Comparison of ENCODE assay signal across 17 cellular contexts in genomic region chr19:29476528-29476927, GRCh38. TPM values are rescaled to one million over a fixed set of nuclear protein-coding genes. Genes with fewer than 3 reads are reported as not detected.
A peak's percentile ranks its signal among the peaks of the same experiment; 100 is the strongest.
DNase-seq lines count a peak whose midpoint lies in the region; TF ChIP-seq lines count a peak whose summit lies in the region.
"Had no signal": no experiment of that assay in that cellular context is flagged by ENCODE, and none has a peak within 500 bp of the region (broad histone marks: within the 10 kb centered on the region; RNA-seq: fewer than 3 reads in every experiment).

No MANE protein-coding gene starts in this region.

- TF ChIP-seq CTCF in HEK293 (tag by site-specific recombination; IDR thresholded peaks at IDR 0.05) (no peak), esophagus muscularis mucosa (IDR thresholded peaks at IDR 0.05) (no peak)

- CTCF ChIA-PET in HEK293 (lab: Yijun Ruan, JAX): interaction anchor here (0.6 to 4.9 kb wide), 7 partner anchors 9 to 919 kb away, joined by 3 to 59 read pairs (median 5); no protein-coding TSS in a partner anchor

- H3K9me3 ChIP-seq in HEK293 (ENCODE audit: control insufficient read depth, insufficient read depth, low read depth, low read length) (no peaks in the 10 kb centered on the region; the same call in 1 of the 2 replicates), esophagus muscularis mucosa (no peaks in the 10 kb centered on the region)
- H3K9me3 ChIP-seq: HAP-1 had no signal

- H3K36me3 ChIP-seq in HEK293 (ENCODE audit: control insufficient read depth in 2 of 2, insufficient read depth in 1 of 2, low read length in 2 of 2) (no peaks in the 10 kb centered on the region), esophagus muscularis mucosa (no peaks in the 10 kb centered on the region)
- H3K36me3 ChIP-seq: HAP-1 had no signal

- TF ChIP-seq EP300 in esophagus muscularis mucosa (IDR thresholded peaks at IDR 0.05): no peak

- no peak overlapping the region for H3K27ac ChIP-seq in HEK293 (ENCODE audit: extremely low read depth, low read depth, low read length)
- no peak overlapping the region for H3K27ac ChIP-seq in esophagus muscularis mucosa (replicated peaks in 1 of 4)

- intact Hi-C loops in esophagus muscularis mucosa (cut with DNase I): no loop called here

- WGBS in esophagus muscularis mucosa: 50% methylated on average over 4 of the region's 4 CpGs

- H3K4me3 ChIP-seq in HEK293 (ENCODE audit: low read depth, low read length) (no peak overlapping the region), esophagus muscularis mucosa (no peak overlapping the region)
- H3K4me3 ChIP-seq: HAP-1 had no signal

- H3K27me3 ChIP-seq in esophagus muscularis mucosa: peaks cover 0 to 30% (median 0%) of the 10 kb centered on the region in 4 donors

- DNase-seq in NCI-H2107 treated with DMSO at 0.1 percent for 48 hours (lab: John Stamatoyannopoulos, UW; ENCODE audit: unreplicated experiment) (peak; percentile 7), NCI-H2107 (lab: John Stamatoyannopoulos, UW) (no peak), esophagus muscularis mucosa (ENCODE audit: extremely low spot score) (peak; percentile 78), ureter (ENCODE audit: low spot score) (peak; percentile 23), 8988T (no peak), NCI-H2171 (lab: John Stamatoyannopoulos, UW) (no peak)
- DNase-seq: C1 segment of cervical spinal cord; Calu3; CD4-positive, alpha-beta T cell; DMS 273 treated with DMSO at 0.1 percent for 48 hours; DND-41; GDM1; HFFc6 had no signal

- POLR2A ChIA-PET in HEK293 (lab: Yijun Ruan, JAX): interaction anchor here (0.6 to 0.9 kb wide), 2 partner anchors 13 to 130 kb away, joined by 3 read pairs; partner anchors contain the start of gene POP4

- H3K4me1 ChIP-seq in HEK293 (ENCODE audit: control insufficient read depth, insufficient read depth, low read length) (peaks cover 4% of the 10 kb centered on the region), esophagus muscularis mucosa (no peaks in the 10 kb centered on the region)
- H3K4me1 ChIP-seq: HAP-1 had no signal

- TF ChIP-seq POLR2A in esophagus muscularis mucosa (IDR thresholded peaks at IDR 0.05; ENCODE audit: low read depth): no peak

TF ChIP-seq in HEK293, 187 proteins besides CTCF, POLR2A, EP300 and RAD21 (continues in another document):
- TF ChIP-seq ZBTB6 (tag by site-specific recombination; IDR thresholded peaks at IDR 0.05) (no peak), GLIS1 (tag by site-specific recombination; IDR thresholded peaks at IDR 0.05) (peak; percentile 97), ZNF704 (tag by site-specific recombination; IDR thresholded peaks at IDR 0.05) (no peak), ZBTB21 (tag by site-specific recombination; IDR thresholded peaks at IDR 0.05) (0 out of 2 replicates have a peak, but pooled peaks have one; percentile 13), ATF2 (tag by site-specific recombination; IDR thresholded peaks at IDR 0.05; ENCODE audit: low read depth) (no peak), ZNF530 (tag by site-specific recombination; IDR thresholded peaks at IDR 0.05; ENCODE audit: low read depth) (no peak), REPIN1 (tag by site-specific recombination; IDR thresholded peaks at IDR 0.05; ENCODE audit: low read depth) (no peak), MYNN (tag by site-specific recombination; IDR thresholded peaks at IDR 0.05; ENCODE audit: borderline replicate concordance) (no peak), ZIC2 (tag by site-specific recombination; IDR thresholded peaks at IDR 0.05) (peak; percentile 99), ZBTB7A (tag by site-specific recombination; IDR thresholded peaks at IDR 0.05; ENCODE audit: low read depth) (no peak), HOXA7 (CRISPR knock-in tag; IDR thresholded peaks at IDR 0.05; ENCODE audit: borderline replicate concordance) (no peak), ZBTB11 (tag by site-specific recombination; conservative IDR thresholded peaks at IDR 0.05; ENCODE audit: low read depth) (no peak), ZNF140 (tag by site-specific recombination; IDR thresholded peaks at IDR 0.05) (no peak), ZNF473 (tag by site-specific recombination; IDR thresholded peaks at IDR 0.05) (no peak), ZNF707 (tag by site-specific recombination; IDR thresholded peaks at IDR 0.05) (no peak), ZNF777 (tag by site-specific recombination; IDR thresholded peaks at IDR 0.05; ENCODE audit: borderline replicate concordance) (no peak), KLF17 (tag by site-specific recombination; IDR thresholded peaks at IDR 0.05) (no peak), ZNF660 (tag by site-specific recombination; IDR thresholded peaks at IDR 0.05) (0 out of 2 replicates have a peak, but pooled peaks have one; percentile 48), FEZF1 (tag by site-specific recombination; IDR thresholded peaks at IDR 0.05) (peak; percentile 97)

RNA-seq across cellular contexts. Expression of gene VSTM2B, which starts 49.3 kb away (rescaled TPM):
- total RNA-seq in esophagus muscularis mucosa (under 1 TPM in 2 of 4 donors, not detected in 2; 0.23 to 0.33 TPM), ureter (not detected)
- total RNA-seq: B cell; Calu3; CD4-positive, alpha-beta T cell; HepG2; HFFc6 had no signal

Comparison
In these comparisons a context has a peak if more than half of its experiments do, and no peak if none do; other contexts are left out.
1. DNase-seq: peak in NCI-H2107 treated with DMSO at 0.1 percent for 48 hours (single experiment), esophagus muscularis mucosa (single experiment) and ureter (single experiment); none in NCI-H2107 (single experiment), 8988T (single experiment) and NCI-H2171 (single experiment).